In the genomic region with DNA sequence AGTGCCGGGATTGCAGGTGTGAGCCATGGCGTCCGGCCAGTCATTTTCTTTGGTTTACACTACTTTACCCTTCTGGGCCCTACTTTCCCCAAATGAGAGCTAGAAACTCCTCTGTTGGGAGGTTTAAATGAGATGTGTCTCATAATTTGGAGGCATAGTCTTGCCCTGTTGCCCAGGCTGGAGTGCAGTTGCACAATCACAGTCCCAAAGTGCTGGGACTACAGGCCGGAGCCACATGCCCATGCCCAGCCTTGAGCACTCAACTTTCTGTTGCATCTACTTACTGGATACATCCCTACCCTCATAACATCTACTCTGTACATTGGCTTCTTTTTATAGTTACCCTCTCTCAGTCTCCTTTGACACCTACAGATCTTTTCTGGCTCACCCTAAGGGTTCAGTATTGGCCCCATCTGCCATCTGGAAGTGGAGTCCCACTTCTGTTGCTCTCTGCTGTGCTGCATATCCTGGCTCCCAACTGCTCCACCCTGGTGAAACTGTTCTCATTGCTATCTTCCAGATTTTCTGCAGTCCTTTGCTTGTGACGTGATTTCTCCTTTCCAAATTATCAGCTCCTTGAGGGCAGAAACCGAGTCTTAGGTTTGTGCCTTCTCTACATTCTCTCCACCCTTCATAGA, we compare ENCODE assay signal across 10 cellular contexts. TPM values are rescaled to one million over a fixed set of nuclear protein-coding genes. Genes with fewer than 3 reads are reported as not detected.
DNase-seq lines count a peak whose midpoint lies in the region; ATAC-seq and TF ChIP-seq lines count a peak whose summit lies in the region.
"Had no signal": no experiment of that assay in that cellular context is flagged by ENCODE, and none has a peak within 500 bp of the region (broad histone marks: within the 10 kb centered on the region; RNA-seq: fewer than 3 reads in every experiment).

No MANE protein-coding gene starts in this region.

- no peak for ATAC-seq in GM18498 (IDR thresholded peaks at IDR 0.05; ENCODE audit: unreplicated experiment)
- no peak for ATAC-seq in HG02623 (IDR thresholded peaks at IDR 0.05; ENCODE audit: unreplicated experiment)

- TF ChIP-seq CTCF in OCI-LY1 (IDR thresholded peaks at IDR 0.05; ENCODE audit: low read length) (no peak), colonic mucosa (IDR thresholded peaks at IDR 0.05) (no peak), neural crest cell (conservative IDR thresholded peaks at IDR 0.05) (no peak), GM10248 (IDR thresholded peaks at IDR 0.05; ENCODE audit: control extremely low read depth, extremely low read depth, low read depth, missing control alignments) (no peak)

- H2AFZ ChIP-seq in OCI-LY1 (ENCODE audit: low read length) = no peak overlapping the region

- H3K27me3 Mint-ChIP-seq in CD4-positive, alpha-beta memory T cell = no peaks in the 10 kb centered on the region
- H3K27me3 Mint-ChIP-seq in neural crest cell (ENCODE audit: low read depth) = no peaks in the 10 kb centered on the region

- peaks cover 20% of the 10 kb centered on the region; the same call in 1 of the 2 replicates for H4K20me1 ChIP-seq in OCI-LY1 (ENCODE audit: insufficient read depth, low read length)

- CTCF ChIA-PET in CD4-positive, alpha-beta memory T cell (lab: Charles Lee; ENCODE audit: partially characterized antibody) = interaction anchor here (0.8 to 3.2 kb wide), 8 partner anchors 8 to 118 kb away, joined by 3 to 16 read pairs (median 4); partner anchors contain the start of gene EIF4H
- CTCF ChIA-PET in GM10248 (lab: Yijun Ruan, JAX) = interaction anchor here (0.7 to 5.5 kb wide), 7 partner anchors 9 to 218 kb away, joined by 3 to 34 read pairs (median 4); no protein-coding TSS in a partner anchor

- peak overlapping the region in 6 of 7 donors; percentile 16 to 70 (median 62) for H3K27ac Mint-ChIP-seq in CD4-positive, alpha-beta memory T cell
- peak overlapping the region; percentile 38 for H3K27ac Mint-ChIP-seq in neural crest cell (ENCODE audit: unreplicated experiment)

- no peaks in the 10 kb centered on the region for H3K9me3 ChIP-seq in CD4-positive, alpha-beta memory T cell (ENCODE audit: control insufficient read depth in 1 of 2, low read length in 2 of 2)
- H3K9me3 ChIP-seq in OCI-LY1 (ENCODE audit: low read length) (no peaks in the 10 kb centered on the region), colonic mucosa (no peaks in the 10 kb centered on the region)

- H3K9me3 Mint-ChIP-seq in CD4-positive, alpha-beta memory T cell = peaks cover 0 to 5% (median 0%) of the 10 kb centered on the region in 8 donors
- H3K9me3 Mint-ChIP-seq in neural crest cell = no peaks in the 10 kb centered on the region

- H3K4me2 ChIP-seq in OCI-LY1 (ENCODE audit: low read length) = peak overlapping the region; percentile 28; the same call in 1 of the 2 replicates

- H3K36me3 ChIP-seq in CD4-positive, alpha-beta memory T cell (ENCODE audit: insufficient read depth, low read length) = peaks cover 7% of the 10 kb centered on the region
- peaks cover 93% of the 10 kb centered on the region for H3K36me3 ChIP-seq in OCI-LY1 (ENCODE audit: insufficient read depth, low read length)
- no peaks in the 10 kb centered on the region for H3K36me3 ChIP-seq in colonic mucosa

- H3K4me1 ChIP-seq in CD4-positive, alpha-beta memory T cell (ENCODE audit: insufficient read depth, low read length) = peaks cover 95% of the 10 kb centered on the region
- H3K4me1 ChIP-seq in OCI-LY1 (ENCODE audit: insufficient read depth, low read length, severe bottlenecking) (peaks cover 58% of the 10 kb centered on the region), colonic mucosa (peaks cover 35% of the 10 kb centered on the region)

- intact Hi-C loops in CD4-positive, alpha-beta memory T cell (cut with micrococcal nuclease) = loop anchor here (1.0 kb wide), 1 partner anchor 114 kb away; no protein-coding TSS in a partner anchor
- intact Hi-C loops in colonic mucosa (cut with DNase I) = loop anchor here (5.0 kb wide), 1 partner anchor 115 kb away; no protein-coding TSS in a partner anchor

- peak overlapping the region; percentile 7 for H3K27ac ChIP-seq in CD4-positive, alpha-beta memory T cell (ENCODE audit: low read depth, low read length)
- peak overlapping the region; percentile 26 for H3K27ac ChIP-seq in OCI-LY1 (ENCODE audit: low read depth, low read length, poor library complexity, severe bottlenecking)
- H3K27ac ChIP-seq in colonic mucosa = no peak overlapping the region

- H3K4me3 Mint-ChIP-seq in CD4-positive, alpha-beta memory T cell = peak overlapping the region in 7 of 8 donors; percentile 15 to 63 (median 40)
- no peak overlapping the region for H3K4me3 Mint-ChIP-seq in neural crest cell

- no peak for DNase-seq in CD4-positive, alpha-beta memory T cell
- DNase-seq in colonic mucosa (no peak), neural crest cell (ENCODE audit: low read depth, low spot score) (no peak), epidermal melanocyte (ENCODE audit: insufficient read length, low spot score) (no peak), GM10248 (ENCODE audit: extremely low spot score) (no peak)
- DNase-seq: hypothalamus, nucleus accumbens had no signal

- POLR2A ChIA-PET in CD4-positive, alpha-beta memory T cell (lab: Charles Lee; ENCODE audit: partially characterized antibody) = interaction anchor here (3.1 kb wide), 1 partner anchor 8 kb away, joined by 24 read pairs; the partner anchor contains the start of gene EIF4H
- POLR2A ChIA-PET in GM10248 (lab: Yijun Ruan, JAX) = interaction anchor here (1.5 to 2.3 kb wide), 2 partner anchors 11 to 18 kb away, joined by 3 to 7 read pairs; no protein-coding TSS in a partner anchor

- H3K4me3 ChIP-seq in CD4-positive, alpha-beta memory T cell (ENCODE audit: low read length in 2 of 2) = no peak overlapping the region
- H3K4me3 ChIP-seq in OCI-LY1 (ENCODE audit: low read depth, low read length, poor library complexity, severe bottlenecking) (no peak overlapping the region), colonic mucosa (no peak overlapping the region)

- H3F3A ChIP-seq in OCI-LY1 (ENCODE audit: insufficient read depth, low read length) = no peaks in the 10 kb centered on the region

- H3K79me2 ChIP-seq in OCI-LY1 (ENCODE audit: insufficient read depth, low read length) = peaks cover 100% of the 10 kb centered on the region

- no peaks in the 10 kb centered on the region for H3K9me2 ChIP-seq in OCI-LY1 (ENCODE audit: low read depth, low read length)

- no peak overlapping the region for H3K9ac ChIP-seq in OCI-LY1 (ENCODE audit: low read length)
- H3K9ac ChIP-seq in colonic mucosa (ENCODE audit: low read depth in 2 of 2, low read length in 2 of 2) = peak overlapping the region; percentile 24 to 29

- H3K4me1 Mint-ChIP-seq in CD4-positive, alpha-beta memory T cell = peaks cover 64 to 100% (median 82%) of the 10 kb centered on the region in 4 donors
- peaks cover 18% of the 10 kb centered on the region for H3K4me1 Mint-ChIP-seq in neural crest cell

- no peaks in the 10 kb centered on the region for H3K27me3 ChIP-seq in CD4-positive, alpha-beta memory T cell (ENCODE audit: insufficient read depth, low read length)
- H3K27me3 ChIP-seq in OCI-LY1 (ENCODE audit: insufficient read depth, low read length) = no peaks in the 10 kb centered on the region
- no peaks in the 10 kb centered on the region for H3K27me3 ChIP-seq in colonic mucosa

- H3K36me3 Mint-ChIP-seq in CD4-positive, alpha-beta memory T cell = peaks cover 14 to 52% of the 10 kb centered on the region in 2 donors
- H3K36me3 Mint-ChIP-seq in neural crest cell (ENCODE audit: low read depth) = peaks cover 3% of the 10 kb centered on the region

RNA-seq across cellular contexts. Expression of gene EIF4H, which starts 8.4 kb away (rescaled TPM):
- 100 to 1,000 TPM; 167 to 168 TPM for total RNA-seq in CD4-positive, alpha-beta memory T cell
- 100 to 1,000 TPM; 225 to 316 TPM for polyA plus RNA-seq in CD4-positive, alpha-beta memory T cell
- total RNA-seq in colonic mucosa = 100 to 1,000 TPM; 297 to 302 TPM
- 295 and 298 TPM in 2 replicates for total RNA-seq in neural crest cell

RNA-seq across cellular contexts. Expression of gene LAT2, which starts 27.2 kb away (rescaled TPM):
- total RNA-seq in CD4-positive, alpha-beta memory T cell = 1 to 10 TPM; 2.7 to 2.8 TPM
- 1 to 10 TPM; 1.6 to 3.6 TPM for polyA plus RNA-seq in CD4-positive, alpha-beta memory T cell
- 1 to 10 TPM; 3.5 to 4.0 TPM for total RNA-seq in colonic mucosa
- 0.82 and 1.1 TPM in 2 replicates for total RNA-seq in neural crest cell
